27 cellular contexts compared by ENCODE assay signal in genomic region chr1:152902676-152903075, GRCh38. TPM values are rescaled to one million over a fixed set of nuclear protein-coding genes. Genes with fewer than 3 reads are reported as not detected.
DNase-seq lines count a peak whose midpoint lies in the region; TF ChIP-seq lines count a peak whose summit lies in the region.
"Had no signal": no experiment of that assay in that cellular context is flagged by ENCODE, and none has a peak within 500 bp of the region (broad histone marks: within the 10 kb centered on the region; RNA-seq: fewer than 3 reads in every experiment).

No MANE protein-coding gene starts in this region.

- no peak overlapping the region for H3K27ac Mint-ChIP-seq in activated CD4-positive, alpha-beta T cell treated with anti-CD3 and anti-CD28 coated beads, Interleukin-2, amount 10 ng/mL, durations not matched to agents 24 days and 14 days
- H3K27ac Mint-ChIP-seq: CD8-positive, alpha-beta T cell; T-helper 2 cell treated with Interferon-gamma antibody and Interleukin-4, amounts not matched to agents 5 μg/mL and 100 μg/mL, for 36 hours had no signal

- H3K36me3 Mint-ChIP-seq in activated CD4-positive, alpha-beta T cell treated with anti-CD3 and anti-CD28 coated beads, Interleukin-2, amount 10 ng/mL, durations not matched to agents 24 days and 14 days (ENCODE audit: low read depth), result no peaks in the 10 kb centered on the region
- H3K36me3 Mint-ChIP-seq: CD8-positive, alpha-beta T cell had no signal

- H3K9me3 ChIP-seq in esophagus muscularis mucosa, result no peaks in the 10 kb centered on the region
- H3K9me3 ChIP-seq in tibial artery, result no peaks in the 10 kb centered on the region
- H3K9me3 ChIP-seq: Caco-2 had no signal

- 76% methylated on average over 3 of the region's 4 CpGs for WGBS in esophagus muscularis mucosa

- no peaks in the 10 kb centered on the region for H3K4me1 Mint-ChIP-seq in activated CD4-positive, alpha-beta T cell treated with anti-CD3 and anti-CD28 coated beads, Interleukin-2, amount 10 ng/mL, durations not matched to agents 24 days and 14 days

- H3K27ac ChIP-seq in esophagus muscularis mucosa (replicated peaks in 1 of 4), result no peak overlapping the region
- H3K27ac ChIP-seq in tibial artery, result no peak overlapping the region
- H3K27ac ChIP-seq: RWPE1 had no signal

- TF ChIP-seq CTCF in esophagus muscularis mucosa (IDR thresholded peaks at IDR 0.05) (no peak), tibial artery (IDR thresholded peaks at IDR 0.05) (no peak)

- intact Hi-C loops in activated CD4-positive, alpha-beta T cell treated with anti-CD3 and anti-CD28 coated beads, Interleukin-2, amount 10 ng/mL, durations not matched to agents 24 days and 14 days (cut with micrococcal nuclease), result no loop called here
- intact Hi-C loops in esophagus muscularis mucosa (cut with DNase I) (no loop called here), tibial artery (cut with DNase I; ENCODE audit: low total_unique reads) (no loop called here)

- no peak for TF ChIP-seq POLR2A in esophagus muscularis mucosa (IDR thresholded peaks at IDR 0.05; ENCODE audit: low read depth)

- no peaks in the 10 kb centered on the region for H3K36me3 ChIP-seq in esophagus muscularis mucosa
- no peaks in the 10 kb centered on the region for H3K36me3 ChIP-seq in tibial artery

- TF ChIP-seq EP300 in esophagus muscularis mucosa (IDR thresholded peaks at IDR 0.05), result no peak

- H3K9me3 Mint-ChIP-seq in activated CD4-positive, alpha-beta T cell treated with anti-CD3 and anti-CD28 coated beads, Interleukin-2, amount 10 ng/mL, durations not matched to agents 24 days and 14 days, result no peaks in the 10 kb centered on the region
- H3K9me3 Mint-ChIP-seq: CD8-positive, alpha-beta T cell; T-helper 2 cell treated with Interferon-gamma antibody and Interleukin-4, amounts not matched to agents 5 μg/mL and 100 μg/mL, for 36 hours had no signal

- H3K27me3 Mint-ChIP-seq in activated CD4-positive, alpha-beta T cell treated with anti-CD3 and anti-CD28 coated beads, Interleukin-2, amount 10 ng/mL, durations not matched to agents 24 days and 14 days, result no peaks in the 10 kb centered on the region

- no peak overlapping the region for H3K4me3 Mint-ChIP-seq in activated CD4-positive, alpha-beta T cell treated with anti-CD3 and anti-CD28 coated beads, Interleukin-2, amount 10 ng/mL, durations not matched to agents 24 days and 14 days
- H3K4me3 Mint-ChIP-seq: CD8-positive, alpha-beta T cell; T-helper 2 cell treated with Interferon-gamma antibody and Interleukin-4, amounts not matched to agents 5 μg/mL and 100 μg/mL, for 36 hours had no signal

- no peaks in the 10 kb centered on the region for H3K27me3 ChIP-seq in esophagus muscularis mucosa
- no peaks in the 10 kb centered on the region for H3K27me3 ChIP-seq in tibial artery

- peak; percentile 47 for DNase-seq in activated CD4-positive, alpha-beta T cell treated with anti-CD3 and anti-CD28 coated beads, Interleukin-2, amount 10 ng/mL, durations not matched to agents 24 days and 14 days
- no peak for DNase-seq in activated CD4-positive, alpha-beta T cell treated with anti-CD3 and anti-CD28 coated beads for 4 hours
- DNase-seq in NCI-H2107 (lab: John Stamatoyannopoulos, UW) (peak; percentile 38), esophagus muscularis mucosa (ENCODE audit: extremely low spot score) (peak; percentile 72), tibial artery (no peak), cerebellar nuclear complex (lab: John Stamatoyannopoulos, UW) (no peak), GOT3 (lab: John Stamatoyannopoulos, UW) (no peak)
- DNase-seq: C1 segment of cervical spinal cord; Caco-2; CD8-positive, alpha-beta T cell; DND-41; Karpas-422; NCI-H1092; NCI-H1694; NCI-H2081 treated with DMSO at 0.1 percent for 48 hours; NCI-H226; NCI-H524; NCI-H82; SHP77; T-helper 1 cell had no signal

- H3K4me1 ChIP-seq in esophagus muscularis mucosa (peaks cover 0 to 7% (median 0%) of the 10 kb centered on the region in 4 donors), tibial artery (no peaks in the 10 kb centered on the region)
- H3K4me1 ChIP-seq: Caco-2 had no signal

- no peak overlapping the region for H3K4me3 ChIP-seq in esophagus muscularis mucosa
- no peak overlapping the region for H3K4me3 ChIP-seq in tibial artery

RNA-seq across cellular contexts. Expression of gene IVL, which starts 5.7 kb away (rescaled TPM):
- total RNA-seq in activated CD4-positive, alpha-beta T cell treated with anti-CD3 and anti-CD28 coated beads, Interleukin-2, amount 10 ng/mL, durations not matched to agents 24 days and 14 days, result not detected in 2 replicates
- not detected for total RNA-seq in esophagus muscularis mucosa
- total RNA-seq: A673; Caco-2; CD8-positive, alpha-beta T cell; HepG2; OCI-LY7; SK-MEL-5 had no signal

RNA-seq across cellular contexts. Expression of gene SMCP, which starts 24.6 kb away (rescaled TPM):
- not detected in 2 replicates for total RNA-seq in activated CD4-positive, alpha-beta T cell treated with anti-CD3 and anti-CD28 coated beads, Interleukin-2, amount 10 ng/mL, durations not matched to agents 24 days and 14 days
- not detected for total RNA-seq in esophagus muscularis mucosa
- total RNA-seq: A673; Caco-2; CD8-positive, alpha-beta T cell; HepG2; HT1080; OCI-LY7; SK-MEL-5 had no signal

RNA-seq across cellular contexts. Expression of gene LCE7A, which starts 42.9 kb away (rescaled TPM):
- total RNA-seq in activated CD4-positive, alpha-beta T cell treated with anti-CD3 and anti-CD28 coated beads, Interleukin-2, amount 10 ng/mL, durations not matched to agents 24 days and 14 days, result not detected in 2 replicates
- not detected for total RNA-seq in esophagus muscularis mucosa
- total RNA-seq: A673; Caco-2; CD8-positive, alpha-beta T cell; HepG2; HT1080; OCI-LY7; SK-MEL-5 had no signal

RNA-seq across cellular contexts. Expression of gene SPRR5, which starts 44.3 kb away (rescaled TPM):
- not detected in 2 replicates for total RNA-seq in activated CD4-positive, alpha-beta T cell treated with anti-CD3 and anti-CD28 coated beads, Interleukin-2, amount 10 ng/mL, durations not matched to agents 24 days and 14 days
- not detected for total RNA-seq in esophagus muscularis mucosa
- total RNA-seq: A673; Caco-2; CD8-positive, alpha-beta T cell; HepG2; HT1080; OCI-LY7; SK-MEL-5 had no signal

Comparison
In these comparisons a context has a peak if more than half of its experiments do, and no peak if none do; other contexts are left out.
1. DNase-seq: peak in activated CD4-positive, alpha-beta T cell treated with anti-CD3 and anti-CD28 coated beads, Interleukin-2, amount 10 ng/mL, durations not matched to agents 24 days and 14 days (single experiment), NCI-H2107 (single experiment) and esophagus muscularis mucosa (single experiment); none in activated CD4-positive, alpha-beta T cell treated with anti-CD3 and anti-CD28 coated beads for 4 hours (0 of 2), tibial artery (0 of 2), cerebellar nuclear complex (0 of 2) and GOT3 (single experiment).